Comparison of ENCODE assay signal across 8 cellular contexts in the genomic region with DNA sequence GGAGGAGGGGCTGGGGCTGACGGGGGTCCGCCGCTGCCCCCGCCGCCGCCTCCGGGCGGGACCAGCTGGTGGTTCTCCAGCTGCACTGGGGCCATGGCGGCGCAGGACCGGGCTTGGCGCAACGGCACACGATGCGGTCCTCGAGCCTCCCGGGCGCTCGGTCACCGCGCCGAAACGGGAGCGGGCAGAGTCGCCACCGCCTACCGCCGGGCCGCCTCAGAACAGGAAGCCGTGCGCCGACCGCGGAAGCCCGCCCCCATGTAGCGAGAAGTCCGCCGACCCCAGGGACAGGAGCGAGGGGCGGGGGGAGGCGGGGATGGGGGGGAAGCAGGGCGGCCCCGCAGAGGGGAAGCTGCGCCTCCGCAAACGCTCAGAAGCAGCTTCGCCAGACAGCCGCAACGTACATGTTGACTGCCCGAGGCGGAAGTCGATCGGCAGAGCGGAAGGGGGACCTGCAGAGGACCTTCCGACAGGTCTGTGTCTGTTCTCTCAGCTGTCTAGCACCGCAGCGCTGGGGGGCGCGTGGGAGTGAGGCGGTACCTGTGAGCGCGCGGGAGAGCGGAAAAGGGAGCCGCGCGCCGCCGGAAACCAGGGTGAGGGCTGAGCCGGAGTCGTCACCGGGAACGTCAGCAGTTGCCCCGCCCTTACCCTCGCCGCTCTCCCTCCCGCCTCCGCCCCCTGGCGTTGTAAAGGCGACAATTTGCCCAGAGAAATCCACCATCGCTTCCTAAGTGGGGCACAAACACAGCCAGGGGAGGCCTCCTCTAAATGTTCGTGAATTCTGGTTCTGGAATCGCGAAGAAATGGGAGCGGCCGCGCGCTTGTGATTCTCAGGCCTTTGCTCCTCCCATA. TPM values are rescaled to one million over a fixed set of nuclear protein-coding genes. Genes with fewer than 3 reads are reported as not detected.
DNase-seq lines count a peak whose midpoint lies in the region; ATAC-seq and TF ChIP-seq lines count a peak whose summit lies in the region.

A gene (minus strand): TSS at position 225 of the 852 bp plus-strand sequence. CDS start 130 bp downstream, at position 95.

- peak within 1 kb of the TSS; percentile 86 for H3K27ac ChIP-seq in CD4-positive, alpha-beta T cell (ENCODE audit: low read depth, low read length)
- peak within 1 kb of the TSS; percentile 90 to 95 (median 92) for H3K27ac ChIP-seq in right lobe of liver

- peak within 1 kb of the TSS; percentile 97 for H3K4me3 Mint-ChIP-seq in CD4-positive, alpha-beta T cell

- WGBS in right lobe of liver (ENCODE audit: insufficient coverage, low coverage, low lambda C conversion rate, missing lambda C conversion rate) = 1% methylated on average over 12 of the region's 88 CpGs

- H3K36me3 Mint-ChIP-seq in CD4-positive, alpha-beta T cell (ENCODE audit: low read depth) = peaks cover 27% of the 10 kb centered on the region

- H3K27me3 Mint-ChIP-seq in CD4-positive, alpha-beta T cell = no peaks in the 10 kb centered on the region

- intact Hi-C loops in CD4-positive, alpha-beta T cell (cut with DNase I, micrococcal nuclease) = loop anchor here (1.0 to 10.0 kb wide), 6 partner anchors 51 to 352 kb away; a partner anchor contains a TSS
- intact Hi-C loops in right lobe of liver (cut with DNase I) = no loop called here

- peak; percentile 88 for ATAC-seq in CD4-positive, alpha-beta T cell (ENCODE audit: poor library complexity)
- peak; percentile 90 for ATAC-seq in GM19397 (IDR thresholded peaks at IDR 0.05; ENCODE audit: unreplicated experiment)
- peak; percentile 93 for ATAC-seq in HG03571 (IDR thresholded peaks at IDR 0.05; ENCODE audit: unreplicated experiment)
- peak; percentile 97 to 98 (median 97) for ATAC-seq in right lobe of liver

- no peaks in the 10 kb centered on the region for H3K9me3 ChIP-seq in CD4-positive, alpha-beta T cell (ENCODE audit: control insufficient read depth, low read length)
- no peaks in the 10 kb centered on the region for H3K9me3 ChIP-seq in right lobe of liver

- TF ChIP-seq POLR2A in right lobe of liver (IDR thresholded peaks at IDR 0.05) = peak; percentile 64

- peaks cover 69% of the 10 kb centered on the region for H3K4me1 Mint-ChIP-seq in CD4-positive, alpha-beta T cell (ENCODE audit: low read depth)

- no peaks in the 10 kb centered on the region for H3K36me3 ChIP-seq in right lobe of liver

- peaks cover 0 to 19% (median 6%) of the 10 kb centered on the region in 4 donors for H3K4me1 ChIP-seq in right lobe of liver

- TF ChIP-seq CTCF in CD4-positive, alpha-beta T cell (IDR thresholded peaks at IDR 0.05) = peak; percentile 38
- peak; percentile 56 to 62 (median 58) for TF ChIP-seq CTCF in right lobe of liver (IDR thresholded peaks at IDR 0.05)

- POLR2A ChIA-PET in CD4-positive, alpha-beta T cell (lab: Charles Lee) = interaction anchor here (0.7 to 3.0 kb wide), 16 partner anchors 9 to 648 kb away, joined by 3 to 22 read pairs (median 5); a partner anchor contains a TSS

- H3K27ac Mint-ChIP-seq in CD4-positive, alpha-beta T cell = peak within 1 kb of the TSS; percentile 98

- DNase-seq in CD4-positive, alpha-beta T cell = peak; percentile 80 to 96 (median 87)
- DNase-seq in NCI-H774 (lab: John Stamatoyannopoulos, UW) = peak; percentile 72
- DNase-seq in activated CD4-positive, alpha-beta T cell treated with anti-CD3 and anti-CD28 coated beads, Interleukin-2, amount 50 U/mL, for 48 hours = peak; percentile 87 to 88
- DNase-seq in dermis blood vessel endothelial cell = peak; percentile 87
- peak; percentile 90 to 96 (median 96) for DNase-seq in right lobe of liver
- DNase-seq in stimulated activated CD4-positive, alpha-beta T cell treated with anti-CD3 and anti-CD28 coated beads, Interleukin-4, amount 100 ng/mL, for 4 hours = peak; percentile 85 to 90

- peak within 1 kb of the TSS; percentile 60 to 91 (median 89) for H3K4me3 ChIP-seq in right lobe of liver

- H3K9me3 Mint-ChIP-seq in CD4-positive, alpha-beta T cell = no peaks in the 10 kb centered on the region

- CTCF ChIA-PET in CD4-positive, alpha-beta T cell (lab: Charles Lee) = interaction anchor here (0.6 to 2.6 kb wide), 9 partner anchors 14 to 197 kb away, joined by 3 to 18 read pairs (median 3); a partner anchor contains a TSS

- no peaks in the 10 kb centered on the region for H3K27me3 ChIP-seq in CD4-positive, alpha-beta T cell (ENCODE audit: control insufficient read depth, insufficient read depth, low read length)
- H3K27me3 ChIP-seq in right lobe of liver = no peaks in the 10 kb centered on the region

RNA-seq across cellular contexts. Expression of the gene that starts here (rescaled TPM):
- total RNA-seq in CD4-positive, alpha-beta T cell = 10 to 100 TPM; 59.9 to 67.7 TPM
- total RNA-seq in dermis blood vessel endothelial cell (26.7 and 37.2 TPM in 2 replicates), right lobe of liver (10 to 100 TPM; 13.6 to 28.4 (median 24.2) TPM)

Comparison
In these comparisons a context has a peak if more than half of its experiments do, and no peak if none do; other contexts are left out.
1. Peak in every context shown above with its lines: DNase-seq, ATAC-seq, H3K4me3 ChIP-seq and H3K27ac ChIP-seq.
2. intact Hi-C loops: an anchor here in CD4-positive, alpha-beta T cell (1.0 to 10.0 kb wide); none called in right lobe of liver.